Comparison of ENCODE assay signal across 15 cellular contexts in genomic region chr10:44258460-44259089, GRCh38.
DNase-seq lines count a peak whose midpoint lies in the region; ATAC-seq, FAIRE-seq and TF ChIP-seq lines count a peak whose summit lies in the region.
"Had no signal": no experiment of that assay in that cellular context is flagged by ENCODE, and none has a peak within 500 bp of the region (broad histone marks: within the 10 kb centered on the region; RNA-seq: fewer than 3 reads in every experiment).

No MANE protein-coding gene starts in this region.

- H3K4me3 ChIP-seq in HepG2 (replicated peaks in 1 of 3; ENCODE audit: insufficient read depth in 1 of 3, low read depth in 2 of 3, low read length in 3 of 3) (peak overlapping the region in 1 of 3 experiments; percentile 24; a peak in 1 of 6 replicates), right lobe of liver (no peak overlapping the region), parathyroid adenoma (ENCODE audit: low read depth, low read length) (no peak overlapping the region), tibial nerve (no peak overlapping the region)
- H3K4me3 ChIP-seq: BLaER1, HAP-1 had no signal

- H4K20me1 ChIP-seq in HepG2 (ENCODE audit: insufficient read depth, low read length) = no peaks in the 10 kb centered on the region
- H4K20me1 ChIP-seq: BLaER1 had no signal

- H3K4me1 ChIP-seq in HepG2 (ENCODE audit: insufficient read depth, low read length) (peaks cover 81% of the 10 kb centered on the region), right lobe of liver (peaks cover 0 to 19% (median 5%) of the 10 kb centered on the region in 4 donors), parathyroid adenoma (peaks cover 16% of the 10 kb centered on the region), tibial nerve (peaks cover 0 to 5% (median 0%) of the 10 kb centered on the region in 4 donors)
- H3K4me1 ChIP-seq: BLaER1, HAP-1 had no signal

- no peak for TF ChIP-seq EP300 in HepG2 (IDR thresholded peaks at IDR 0.05; ENCODE audit: low read depth in 2 of 2, low read length in 2 of 2)
- TF ChIP-seq EP300 in HepG2 (CRISPR knock-in tag; IDR thresholded peaks at IDR 0.05; ENCODE audit: borderline replicate concordance) = no peak
- TF ChIP-seq EP300 in tibial nerve (IDR thresholded peaks at IDR 0.05) = no peak

- H3K27me3 ChIP-seq in HepG2 (ENCODE audit: control insufficient read depth in 1 of 2, insufficient read depth in 2 of 2, low read length in 2 of 2) (no peaks in the 10 kb centered on the region), right lobe of liver (no peaks in the 10 kb centered on the region), parathyroid adenoma (ENCODE audit: control insufficient read depth, insufficient read depth, low read length) (no peaks in the 10 kb centered on the region), tibial nerve (no peaks in the 10 kb centered on the region)
- H3K27me3 ChIP-seq: BLaER1 had no signal

- POLR2A ChIA-PET in HepG2 (lab: Yijun Ruan, JAX) = interaction anchor here (1.1 to 1.9 kb wide), 5 partner anchors 9 to 21 kb away, joined by 3 to 14 read pairs (median 6); no protein-coding TSS in a partner anchor

- H3K27ac Mint-ChIP-seq in glutamatergic neuron (ENCODE audit: unreplicated experiment) = peak overlapping the region; percentile 69
- H3K27ac Mint-ChIP-seq: CD8-positive, alpha-beta memory T cell; IgD-negative memory B cell had no signal

- no peak for TF ChIP-seq POLR2A in HepG2 (IDR thresholded peaks at IDR 0.05; ENCODE audit: insufficient read depth in 1 of 2, low read depth in 2 of 2, low read length in 2 of 2)
- TF ChIP-seq POLR2A in right lobe of liver (IDR thresholded peaks at IDR 0.05) = no peak
- no peak for TF ChIP-seq POLR2A in tibial nerve (IDR thresholded peaks at IDR 0.05)

- H3K4me2 ChIP-seq in HepG2 (ENCODE audit: low read depth, low read length) = peak overlapping the region; percentile 45
- no peak overlapping the region for H3K4me2 ChIP-seq in parathyroid adenoma (ENCODE audit: low read length)
- H3K4me2 ChIP-seq: BLaER1 had no signal

- TF ChIP-seq CTCF in HepG2 (CRISPR knock-in tag; IDR thresholded peaks at IDR 0.05) = peak; percentile 26; the same call in 1 of the 2 replicates
- no peak for TF ChIP-seq CTCF in right lobe of liver (IDR thresholded peaks at IDR 0.05)
- TF ChIP-seq CTCF in glutamatergic neuron (IDR thresholded peaks at IDR 0.05; ENCODE audit: partially characterized antibody, unreplicated experiment) = no peak
- TF ChIP-seq CTCF in parathyroid adenoma (IDR thresholded peaks at IDR 0.05) = peak; percentile 9
- TF ChIP-seq CTCF in tibial nerve (IDR thresholded peaks at IDR 0.05) = no peak

- no peak for ATAC-seq in HepG2
- no peak for ATAC-seq in right lobe of liver
- no peak for ATAC-seq in HG03457 (IDR thresholded peaks at IDR 0.05; ENCODE audit: unreplicated experiment)

- BruUV-seq in HepG2 (replicated peaks; lab: Mats Ljungman, UMichigan) = TSS peak; percentile 98

- H3K36me3 Mint-ChIP-seq in glutamatergic neuron (ENCODE audit: unreplicated experiment) = no peaks in the 10 kb centered on the region
- H3K36me3 Mint-ChIP-seq: CD8-positive, alpha-beta memory T cell; IgD-negative memory B cell had no signal

- intact Hi-C loops in HepG2 (cut with micrococcal nuclease; ENCODE audit: unreplicated experiment) = loop anchor here (1.0 to 10.0 kb wide), 4 partner anchors 13 to 694 kb away; no protein-coding TSS in a partner anchor
- intact Hi-C loops in right lobe of liver (cut with DNase I) = no loop called here

- H3K27ac ChIP-seq in HepG2 (ENCODE audit: extremely low read length, insufficient read depth, low read length) (peak overlapping the region; percentile 98), right lobe of liver (peak overlapping the region in 1 of 3 donors; percentile 44), parathyroid adenoma (no peak overlapping the region), tibial nerve (no peak overlapping the region)
- H3K27ac ChIP-seq: 22Rv1, BLaER1 had no signal

- no peak for FAIRE-seq in HepG2 (lab: Jason Lieb, UNC)
- peak; percentile 79 for FAIRE-seq in urothelium cell line (lab: Jason Lieb, UNC)

- no peaks in the 10 kb centered on the region for H3K36me3 ChIP-seq in HepG2 (replicated peaks in 1 of 2; ENCODE audit: control insufficient read depth in 1 of 2, insufficient read depth in 2 of 2, low read length in 2 of 2)
- H3K36me3 ChIP-seq in right lobe of liver = no peaks in the 10 kb centered on the region
- H3K36me3 ChIP-seq in parathyroid adenoma (ENCODE audit: control insufficient read depth, insufficient read depth, low read length) = no peaks in the 10 kb centered on the region
- no peaks in the 10 kb centered on the region for H3K36me3 ChIP-seq in tibial nerve
- H3K36me3 ChIP-seq: BLaER1, HAP-1 had no signal

- H3K4me1 Mint-ChIP-seq in glutamatergic neuron (ENCODE audit: low read depth, unreplicated experiment) = peaks cover 4% of the 10 kb centered on the region
- H3K4me1 Mint-ChIP-seq: CD8-positive, alpha-beta memory T cell; IgD-negative memory B cell had no signal

- peaks cover 6% of the 10 kb centered on the region for H3K27me3 Mint-ChIP-seq in glutamatergic neuron (ENCODE audit: unreplicated experiment)
- H3K27me3 Mint-ChIP-seq: IgD-negative memory B cell had no signal

- H2AFZ ChIP-seq in HepG2 (ENCODE audit: low read length) (no peak overlapping the region), parathyroid adenoma (peak overlapping the region; percentile 40)

- CTCF ChIA-PET in HepG2 (lab: Yijun Ruan, JAX; ENCODE audit: low intra/inter-chr PET ratio, low total read pairs) = no interaction called here

- in situ Hi-C loops in HepG2 (cut with HindIII; ENCODE audit: extremely low pct_ligation_motif_present, low pct_unique_long_range_greater_than_20kb) = no loop called here

- TF ChIP-seq RAD21 in HepG2 (CRISPR knock-in tag; IDR thresholded peaks at IDR 0.05) = no peak

- peaks cover 10% of the 10 kb centered on the region for H3K9me3 Mint-ChIP-seq in glutamatergic neuron (ENCODE audit: unreplicated experiment)
- H3K9me3 Mint-ChIP-seq: CD8-positive, alpha-beta memory T cell had no signal

- H3K4me3 Mint-ChIP-seq in glutamatergic neuron (ENCODE audit: unreplicated experiment) = peak overlapping the region; percentile 64
- H3K4me3 Mint-ChIP-seq: CD8-positive, alpha-beta memory T cell; IgD-negative memory B cell had no signal

- H3K9ac ChIP-seq in HepG2 (ENCODE audit: insufficient read depth, low read depth, low read length) (peak overlapping the region; percentile 67), parathyroid adenoma (no peak overlapping the region)
- H3K9ac ChIP-seq: BLaER1 had no signal

- H3K9me3 ChIP-seq in HepG2 (ENCODE audit: low read length) (no peaks in the 10 kb centered on the region), right lobe of liver (no peaks in the 10 kb centered on the region), parathyroid adenoma (ENCODE audit: control insufficient read depth, low read length) (no peaks in the 10 kb centered on the region), tibial nerve (no peaks in the 10 kb centered on the region)
- H3K9me3 ChIP-seq: BLaER1, HAP-1 had no signal

- 46% methylated on average over 4 of the region's 4 CpGs for WGBS in HepG2 (ENCODE audit: low lambda C conversion rate)
- WGBS in right lobe of liver (ENCODE audit: insufficient coverage, low coverage, low lambda C conversion rate, missing lambda C conversion rate) = 65% methylated on average over 3 of the region's 4 CpGs
- 65 to 77% methylated on average over 4 of the region's 4 CpGs for WGBS in tibial nerve, 2 donors

- no peaks in the 10 kb centered on the region for H3K79me2 ChIP-seq in HepG2 (ENCODE audit: insufficient read depth, low read length)
- H3K79me2 ChIP-seq in parathyroid adenoma = no peaks in the 10 kb centered on the region

- no peak for DNase-seq in HepG2 (ENCODE audit: low spot score)
- DNase-seq in right lobe of liver = no peak
- peak; percentile 43 for DNase-seq in glutamatergic neuron
- no peak for DNase-seq in urothelium cell line (ENCODE audit: low spot score)
- no peak for DNase-seq in DMS53 (lab: John Stamatoyannopoulos, UW)
- no peak for DNase-seq in tibial nerve (ENCODE audit: low spot score in 2 of 2)
- DNase-seq: AML-193; CD8-positive, alpha-beta memory T cell; GOT3 had no signal

TF ChIP-seq in HepG2, 621 proteins besides CTCF, POLR2A, EP300 and RAD21 (continues in another document):
- TF ChIP-seq ZNF562 (CRISPR knock-in tag; IDR thresholded peaks at IDR 0.05; ENCODE audit: borderline replicate concordance) (no peak), MED13 (CRISPR knock-in tag; IDR thresholded peaks at IDR 0.05) (no peak), ZBTB46 (CRISPR knock-in tag; IDR thresholded peaks at IDR 0.05; ENCODE audit: borderline replicate concordance) (0 out of 2 replicates have a peak, but pooled peaks have one; percentile 3), ZFP37 (CRISPR knock-in tag; IDR thresholded peaks at IDR 0.05; ENCODE audit: borderline replicate concordance) (no peak), ZBTB49 (CRISPR knock-in tag; IDR thresholded peaks at IDR 0.05; ENCODE audit: borderline replicate concordance) (no peak), STAG1 (CRISPR knock-in tag; IDR thresholded peaks at IDR 0.05) (no peak)

Comparison
In these comparisons a context has a peak if more than half of its experiments do, and no peak if none do; other contexts are left out.
1. CTCF ChIP-seq: peak in HepG2 (single experiment) and parathyroid adenoma (single experiment); none in right lobe of liver (0 of 4), glutamatergic neuron (single experiment) and tibial nerve (0 of 5).